In genomic region chr1:39533442-39533841, GRCh38 we compare ENCODE assay signal across 38 cellular contexts. TPM values are rescaled to one million over a fixed set of nuclear protein-coding genes. Genes with fewer than 3 reads are reported as not detected.
"Had no signal": no experiment of that assay in that cellular context is flagged by ENCODE, and none has a peak within 500 bp of the region (broad histone marks: within the 10 kb centered on the region; RNA-seq: fewer than 3 reads in every experiment).

No MANE protein-coding gene starts in this region.

- H3K4me1 Mint-ChIP-seq: activated naive CD4-positive, alpha-beta T cell treated with anti-CD3 and anti-CD28 coated beads, Interleukin-2, amount 10 ng/mL, durations not matched to agents 7 days and 5 days; activated naive CD4-positive, alpha-beta T cell treated with anti-CD3 and anti-CD28 coated beads, Interleukin-2, amount 50 U/mL, for 24 hours; activated naive CD8-positive, alpha-beta T cell treated with anti-CD3 and anti-CD28 coated beads, Interleukin-2, amount 50 U/mL, for 24 hours; activated T-helper 17 cell treated with anti-CD3 and anti-CD28 coated beads, Interleukin-2, amount 50 U/mL, for 72 hours; brain; central memory CD8-positive, alpha-beta T cell had no signal

- H3K4me3 Mint-ChIP-seq: activated naive CD4-positive, alpha-beta T cell treated with anti-CD3 and anti-CD28 coated beads for 36 hours; activated naive CD4-positive, alpha-beta T cell treated with anti-CD3 and anti-CD28 coated beads, Interleukin-2, amount 10 ng/mL, durations not matched to agents 7 days and 5 days; activated naive CD4-positive, alpha-beta T cell treated with anti-CD3 and anti-CD28 coated beads, Interleukin-2, amount 50 U/mL, for 24 hours; activated naive CD8-positive, alpha-beta T cell; activated naive CD8-positive, alpha-beta T cell treated with anti-CD3 and anti-CD28 coated beads, Interleukin-2, amount 50 U/mL, for 24 hours; activated T-cell treated with anti-CD3 and anti-CD28 coated beads, Interleukin-2, amount 50 U/mL, for 24 hours; activated T-cell treated with anti-CD3 and anti-CD28 coated beads, Interleukin-2, amount 50 U/mL, for 4 hours; activated T-cell treated with anti-CD3 and anti-CD28 coated beads, Interleukin-2, amount 50 U/mL, for 72 hours; activated T-helper 1 cell treated with anti-CD3 and anti-CD28 coated beads, Interleukin-12 subunit alpha, Interleukin-12 subunit beta, Interleukin-2, Interleukin-4 antibody, amounts not matched to agents 30 ng/mL and 10 ng/mL and 1 ng/mL, durations not matched to agents 14 hours and 24 hours and 36 hours; activated T-helper 17 cell treated with anti-CD3 and anti-CD28 coated beads, Interleukin-2, amount 50 U/mL, for 72 hours; brain; central memory CD8-positive, alpha-beta T cell had no signal

- H3K27ac Mint-ChIP-seq: activated naive CD4-positive, alpha-beta T cell treated with anti-CD3 and anti-CD28 coated beads for 36 hours; activated naive CD4-positive, alpha-beta T cell treated with anti-CD3 and anti-CD28 coated beads, Interleukin-2, amount 10 ng/mL, durations not matched to agents 7 days and 5 days; activated naive CD4-positive, alpha-beta T cell treated with anti-CD3 and anti-CD28 coated beads, Interleukin-2, amount 50 U/mL, for 24 hours; activated naive CD8-positive, alpha-beta T cell; activated naive CD8-positive, alpha-beta T cell treated with anti-CD3 and anti-CD28 coated beads, Interleukin-2, amount 50 U/mL, for 24 hours; activated T-cell treated with anti-CD3 and anti-CD28 coated beads, Interleukin-2, amount 50 U/mL, for 24 hours; activated T-cell treated with anti-CD3 and anti-CD28 coated beads, Interleukin-2, amount 50 U/mL, for 72 hours; activated T-helper 1 cell treated with anti-CD3 and anti-CD28 coated beads, Interleukin-12 subunit alpha, Interleukin-12 subunit beta, Interleukin-2, Interleukin-4 antibody, amounts not matched to agents 30 ng/mL and 10 ng/mL and 1 ng/mL, durations not matched to agents 14 hours and 24 hours and 36 hours; activated T-helper 17 cell treated with anti-CD3 and anti-CD28 coated beads, Interleukin-2, amount 50 U/mL, for 72 hours; activated T-helper 2 cell treated with anti-CD3 and anti-CD28 coated beads, Interferon-gamma antibody, Interleukin-2, Interleukin-4, amounts not matched to agents 10 μg/mL and 5 μg/mL and 100 μg/mL, durations not matched to agents 14 hours and 24 hours and 36 hours; brain had no signal

- H3K36me3 Mint-ChIP-seq: activated naive CD4-positive, alpha-beta T cell treated with anti-CD3 and anti-CD28 coated beads, Interleukin-2, amount 50 U/mL, for 72 hours had no signal

- H3K36me3 ChIP-seq: breast epithelium, cardiac muscle cell had no signal

- H3K27ac ChIP-seq: adrenal gland, ascending aorta, body of pancreas, brain microvascular endothelial cell, breast epithelium, cardiac muscle cell had no signal

- H3K4me3 ChIP-seq: adrenal gland, ascending aorta, body of pancreas, breast epithelium, cardiac muscle cell had no signal

- H3K4me1 ChIP-seq: adrenal gland, ascending aorta, body of pancreas, breast epithelium had no signal

- DNase-seq: activated effector memory CD4-positive, alpha-beta T cell treated with Interleukin-2 at 50 U/mL for 16 hours; activated gamma-delta T cell; activated gamma-delta T cell treated with Interleukin-2 at 50 U/mL for 16 hours; activated naive CD4-positive, alpha-beta T cell; activated naive CD4-positive, alpha-beta T cell treated with anti-CD3 and anti-CD28 coated beads for 36 hours; activated naive CD4-positive, alpha-beta T cell treated with anti-CD3 and anti-CD28 coated beads, Interleukin-2, amount 10 ng/mL, durations not matched to agents 7 days and 5 days; activated naive CD4-positive, alpha-beta T cell treated with anti-CD3 and anti-CD28 coated beads, Interleukin-2, amount 50 U/mL, for 16 hours; activated naive CD4-positive, alpha-beta T cell treated with Interleukin-2 at 50 U/mL for 16 hours; activated naive CD8-positive, alpha-beta T cell treated with anti-CD3 and anti-CD28 coated beads, Interleukin-2, amount 50 U/mL, for 24 hours; activated T-cell treated with anti-CD3 and anti-CD28 coated beads for 4 hours; activated T-cell treated with anti-CD3 and anti-CD28 coated beads, Interleukin-2, amount 50 U/mL, for 1 hour; activated T-cell treated with anti-CD3 and anti-CD28 coated beads, Interleukin-2, amount 50 U/mL, for 24 hours; activated T-cell treated with anti-CD3 and anti-CD28 coated beads, Interleukin-2, amount 50 U/mL, for 4 hours; activated T-cell treated with anti-CD3 and anti-CD28 coated beads, Interleukin-2, amount 50 U/mL, for 48 hours; activated T-cell treated with anti-CD3 and anti-CD28 coated beads, Interleukin-2, amount 50 U/mL, for 72 hours; adrenal gland; amniotic stem cell; amygdala; anterior cingulate cortex; aorta; body of pancreas; brain microvascular endothelial cell; caudate nucleus; central memory CD4-positive, alpha-beta T cell; cerebellar nuclear complex had no signal

- H3K9me3 ChIP-seq: adrenal gland, ascending aorta, body of pancreas, breast epithelium had no signal

- FAIRE-seq: astrocyte, bronchial epithelial cell had no signal

- ATAC-seq: activated naive CD4-positive, alpha-beta T cell treated with anti-CD3 and anti-CD28 coated beads, Interleukin-2, amount 50 U/mL, for 72 hours; activated naive CD8-positive, alpha-beta T cell treated with anti-CD3 and anti-CD28 coated beads, Interleukin-2, amount 50 U/mL, for 24 hours; activated T-cell treated with anti-CD3 and anti-CD28 coated beads, Interleukin-2, amount 50 U/mL, for 4 hours; activated T-cell treated with anti-CD3 and anti-CD28 coated beads, Interleukin-2, amount 50 U/mL, for 72 hours; activated T-helper 17 cell treated with anti-CD3 and anti-CD28 coated beads, Interleukin-2, amount 50 U/mL, for 72 hours; body of pancreas had no signal

- H3K27me3 ChIP-seq: adrenal gland, ascending aorta, body of pancreas, brain microvascular endothelial cell, breast epithelium, cardiac muscle cell had no signal

- H3K27me3 Mint-ChIP-seq: activated naive CD4-positive, alpha-beta T cell treated with anti-CD3 and anti-CD28 coated beads, Interleukin-2, amount 10 ng/mL, durations not matched to agents 7 days and 5 days; activated naive CD4-positive, alpha-beta T cell treated with anti-CD3 and anti-CD28 coated beads, Interleukin-2, amount 50 U/mL, for 24 hours; activated naive CD8-positive, alpha-beta T cell; activated naive CD8-positive, alpha-beta T cell treated with anti-CD3 and anti-CD28 coated beads, Interleukin-2, amount 50 U/mL, for 24 hours; activated T-cell treated with anti-CD3 and anti-CD28 coated beads, Interleukin-2, amount 50 U/mL, for 24 hours; activated T-helper 17 cell treated with anti-CD3 and anti-CD28 coated beads, Interleukin-2, amount 50 U/mL, for 72 hours; brain; central memory CD8-positive, alpha-beta T cell had no signal

- H3K9me3 Mint-ChIP-seq: activated naive CD4-positive, alpha-beta T cell treated with anti-CD3 and anti-CD28 coated beads for 36 hours; activated naive CD4-positive, alpha-beta T cell treated with anti-CD3 and anti-CD28 coated beads, Interleukin-2, amount 10 ng/mL, durations not matched to agents 7 days and 5 days; activated naive CD4-positive, alpha-beta T cell treated with anti-CD3 and anti-CD28 coated beads, Interleukin-2, amount 50 U/mL, for 24 hours; activated naive CD4-positive, alpha-beta T cell treated with anti-CD3 and anti-CD28 coated beads, Interleukin-2, amount 50 U/mL, for 72 hours; activated naive CD8-positive, alpha-beta T cell treated with anti-CD3 and anti-CD28 coated beads, Interleukin-2, amount 50 U/mL, for 24 hours; activated T-cell treated with anti-CD3 and anti-CD28 coated beads, Interleukin-2, amount 50 U/mL, for 24 hours; activated T-cell treated with anti-CD3 and anti-CD28 coated beads, Interleukin-2, amount 50 U/mL, for 4 hours; activated T-cell treated with anti-CD3 and anti-CD28 coated beads, Interleukin-2, amount 50 U/mL, for 72 hours; activated T-helper 1 cell treated with anti-CD3 and anti-CD28 coated beads, Interleukin-12 subunit alpha, Interleukin-12 subunit beta, Interleukin-2, Interleukin-4 antibody, amounts not matched to agents 30 ng/mL and 10 ng/mL and 1 ng/mL, durations not matched to agents 14 hours and 24 hours and 36 hours; activated T-helper 17 cell treated with anti-CD3 and anti-CD28 coated beads, Interleukin-2, amount 50 U/mL, for 72 hours; activated T-helper 2 cell treated with anti-CD3 and anti-CD28 coated beads, Interferon-gamma antibody, Interleukin-2, Interleukin-4, amounts not matched to agents 10 μg/mL and 5 μg/mL and 100 μg/mL, durations not matched to agents 14 hours and 24 hours and 36 hours; brain; central memory CD8-positive, alpha-beta T cell had no signal

RNA-seq across cellular contexts. Expression of gene BMP8A, which starts 42.0 kb away (rescaled TPM):
- total RNA-seq: activated naive CD4-positive, alpha-beta T cell treated with anti-CD3 and anti-CD28 coated beads for 36 hours; activated T-helper 1 cell treated with anti-CD3 and anti-CD28 coated beads, Interleukin-12 subunit alpha, Interleukin-12 subunit beta, Interleukin-2, Interleukin-4 antibody, amounts not matched to agents 30 ng/mL and 10 ng/mL and 1 ng/mL, durations not matched to agents 14 hours and 24 hours and 36 hours; aorta; ascending aorta; bronchial epithelial cell had no signal
- polyA plus RNA-seq: aorta had no signal
